In genomic region chr14:105012171-105012985, GRCh38 we compare ENCODE assay signal across 11 cellular contexts. TPM values are rescaled to one million over a fixed set of nuclear protein-coding genes. Genes with fewer than 3 reads are reported as not detected.
A peak's percentile ranks its signal among the peaks of the same experiment; 100 is the strongest.
DNase-seq lines count a peak whose midpoint lies in the region; ATAC-seq and TF ChIP-seq lines count a peak whose summit lies in the region.
"Had no signal": no experiment of that assay in that cellular context is flagged by ENCODE, and none has a peak within 500 bp of the region (broad histone marks: within the 10 kb centered on the region; RNA-seq: fewer than 3 reads in every experiment).

No MANE protein-coding gene starts in this region.

- no peak for ATAC-seq in central memory CD8-positive, alpha-beta T cell (replicated peaks; ENCODE audit: extremely low read depth, poor library complexity, severe bottlenecking)
- ATAC-seq in GM19328 (IDR thresholded peaks at IDR 0.05; ENCODE audit: unreplicated experiment), result no peak

- intact Hi-C loops in testis (cut with DNase I; ENCODE audit: low total_unique reads), result no loop called here

- WGBS in testis, 2 donors, result 84 to 88% methylated on average over 19 to 23 of the region's 23 CpGs

- H3K9me3 ChIP-seq in testis, result no peaks in the 10 kb centered on the region

- TF ChIP-seq CTCF in AG10803 (conservative IDR thresholded peaks at IDR 0.05; ENCODE audit: low read length), result peak; percentile 33
- peak; percentile 23 for TF ChIP-seq CTCF in HFF-Myc (IDR thresholded peaks at IDR 0.05; ENCODE audit: low read depth, low read length, missing control alignments)
- no peak for TF ChIP-seq CTCF in mesothelial cell of epicardium (IDR thresholded peaks at IDR 0.05; ENCODE audit: unreplicated experiment)
- no peak for TF ChIP-seq CTCF in testis (IDR thresholded peaks at IDR 0.05)

- H3K4me1 ChIP-seq in testis, result no peaks in the 10 kb centered on the region

- H3K27ac Mint-ChIP-seq in central memory CD8-positive, alpha-beta T cell (ENCODE audit: low read depth), result no peak overlapping the region
- H3K27ac Mint-ChIP-seq in mesothelial cell of epicardium, result peak overlapping the region; percentile 90

- no peak for TF ChIP-seq POLR2A in testis (IDR thresholded peaks at IDR 0.05)

- no peaks in the 10 kb centered on the region for H3K9me3 Mint-ChIP-seq in central memory CD8-positive, alpha-beta T cell
- H3K9me3 Mint-ChIP-seq in mesothelial cell of epicardium, result no peaks in the 10 kb centered on the region

- DNase-seq in AG10803 (ENCODE audit: low read depth) (no peak), HFF-Myc (ENCODE audit: extremely low read depth, low read depth) (no peak), mesothelial cell of epicardium (ENCODE audit: low spot score in 2 of 2, unreplicated experiment in 2 of 2) (no peak), testis (no peak)
- no peak for DNase-seq in central memory CD8-positive, alpha-beta T cell (ENCODE audit: low spot score in 2 of 2)
- no peak for DNase-seq in stimulated activated CD4-positive, alpha-beta T cell treated with anti-CD3 and anti-CD28 coated beads, Interleukin-2, amount 100 ng/mL, for 48 hours
- DNase-seq in stimulated activated naive CD4-positive, alpha-beta T cell treated with Interleukin-2 at 50 U/mL for 16 hours (lab: John Stamatoyannopoulos, UW), result no peak
- DNase-seq: activated CD4-positive, alpha-beta T cell treated with anti-CD3 and anti-CD28 coated beads, Interleukin-2, amount 50 U/mL, for 4 hours; cortex of kidney; stimulated activated CD4-positive, alpha-beta T cell treated with anti-CD3 and anti-CD28 coated beads, Interleukin-4, amount 100 ng/mL, for 24 hours had no signal

- H3K4me1 Mint-ChIP-seq in central memory CD8-positive, alpha-beta T cell, result peaks cover 52% of the 10 kb centered on the region
- H3K4me1 Mint-ChIP-seq in mesothelial cell of epicardium, result peaks cover 48% of the 10 kb centered on the region

- H3K27me3 ChIP-seq in testis, result no peaks in the 10 kb centered on the region

- no peak overlapping the region for H3K27ac ChIP-seq in testis

- H3K36me3 Mint-ChIP-seq in central memory CD8-positive, alpha-beta T cell (ENCODE audit: insufficient read depth), result peaks cover 27% of the 10 kb centered on the region
- peaks cover 2% of the 10 kb centered on the region for H3K36me3 Mint-ChIP-seq in mesothelial cell of epicardium

- H3K27me3 Mint-ChIP-seq in central memory CD8-positive, alpha-beta T cell, result no peaks in the 10 kb centered on the region
- no peaks in the 10 kb centered on the region for H3K27me3 Mint-ChIP-seq in mesothelial cell of epicardium (ENCODE audit: low read depth)

- no peak overlapping the region for H3K4me3 ChIP-seq in AG10803 (ENCODE audit: low read length)
- H3K4me3 ChIP-seq in HFF-Myc (replicated peaks; ENCODE audit: low read depth, low read length), result no peak overlapping the region
- H3K4me3 ChIP-seq in testis, result no peak overlapping the region

- peak overlapping the region; percentile 90 for H3K4me3 Mint-ChIP-seq in central memory CD8-positive, alpha-beta T cell
- no peak overlapping the region for H3K4me3 Mint-ChIP-seq in mesothelial cell of epicardium

- H3K36me3 ChIP-seq in testis (ENCODE audit: low read depth, missing control alignments), result no peaks in the 10 kb centered on the region

RNA-seq across cellular contexts. Expression of gene CDCA4, which starts 8.5 kb away (rescaled TPM):
- total RNA-seq in mesothelial cell of epicardium (31.5 to 33.9 TPM (median 32.3 TPM) in 3 replicates), testis (10 to 100 TPM; 26.2 to 27.5 TPM)
- polyA plus RNA-seq in testis (ENCODE audit: insufficient read depth, low read depth, low replicate concordance), result 18.3 TPM

RNA-seq across cellular contexts. Expression of gene CLBA1, which starts 26.8 kb away (rescaled TPM):
- 9.0 to 10.3 TPM (median 10.2 TPM) in 3 replicates for total RNA-seq in mesothelial cell of epicardium
- total RNA-seq in testis, result 10 to 100 TPM; 27.6 to 53.9 TPM
- polyA plus RNA-seq in testis (ENCODE audit: insufficient read depth, low read depth, low replicate concordance), result 47.6 TPM

RNA-seq across cellular contexts. Expression of gene AHNAK2, which starts 34.2 kb away (rescaled TPM):
- 2.4 to 2.8 TPM (median 2.6 TPM) in 3 replicates for total RNA-seq in mesothelial cell of epicardium
- total RNA-seq in testis, result 10 to 100 TPM; 10.8 to 12.8 TPM
- polyA plus RNA-seq in testis (ENCODE audit: insufficient read depth, low read depth, low replicate concordance), result 15.1 TPM

RNA-seq across cellular contexts. Expression of gene GPR132, which starts 52.9 kb away (rescaled TPM):
- 1.0 to 1.6 TPM (median 1.1 TPM) in 3 replicates for total RNA-seq in mesothelial cell of epicardium
- 1 to 10 TPM; 2.0 to 2.5 TPM for total RNA-seq in testis
- 1.2 TPM for polyA plus RNA-seq in testis (ENCODE audit: insufficient read depth, low read depth, low replicate concordance)

Comparison
In these comparisons a context has a peak if more than half of its experiments do, and no peak if none do; other contexts are left out.
1. CTCF ChIP-seq: peak in AG10803 (single experiment) and HFF-Myc (single experiment); none in mesothelial cell of epicardium (single experiment) and testis (0 of 3).